Comparison of ENCODE assay signal across 38 cellular contexts in genomic region chr17:45981306-45981705, GRCh38. TPM values are rescaled to one million over a fixed set of nuclear protein-coding genes. Genes with fewer than 3 reads are reported as not detected.
"Had no signal": no experiment of that assay in that cellular context is flagged by ENCODE, and none has a peak within 500 bp of the region (broad histone marks: within the 10 kb centered on the region; RNA-seq: fewer than 3 reads in every experiment).

No MANE protein-coding gene starts in this region.

- H3K27me3 Mint-ChIP-seq: activated B cell treated with CpG ODN at 0.5 μM for 24 hours; activated CD4-positive, alpha-beta memory T cell treated with anti-CD3 and anti-CD28 coated beads for 36 hours; activated CD4-positive, alpha-beta T cell treated with anti-CD3 and anti-CD28 coated beads, Interleukin-2, amount 10 ng/mL, durations not matched to agents 24 days and 14 days; activated CD8-positive, alpha-beta T cell treated with anti-CD3 and anti-CD28 coated beads for 36 hours; activated naive CD4-positive, alpha-beta T cell treated with anti-CD3 and anti-CD28 coated beads, Interleukin-2, amount 50 U/mL, for 24 hours; activated naive CD8-positive, alpha-beta T cell; activated T-cell treated with anti-CD3 and anti-CD28 coated beads, Interleukin-2, amount 50 U/mL, for 24 hours had no signal

- FAIRE-seq: bronchial epithelial cell, TTC549 had no signal

- H3K9me3 ChIP-seq: ascending aorta had no signal

- H3K27ac ChIP-seq: ascending aorta, cardiac muscle cell, VCaP had no signal

- H3K9me3 Mint-ChIP-seq: activated B cell treated with CpG ODN at 0.5 μM for 24 hours; activated CD4-positive, alpha-beta memory T cell treated with anti-CD3 and anti-CD28 coated beads for 36 hours; activated CD4-positive, alpha-beta T cell treated with anti-CD3 and anti-CD28 coated beads, Interleukin-2, amount 10 ng/mL, durations not matched to agents 24 days and 14 days; activated CD8-positive, alpha-beta T cell treated with anti-CD3 and anti-CD28 coated beads for 36 hours; activated naive CD4-positive, alpha-beta T cell treated with anti-CD3 and anti-CD28 coated beads, Interleukin-2, amount 10 ng/mL, durations not matched to agents 7 days and 5 days; activated naive CD4-positive, alpha-beta T cell treated with anti-CD3 and anti-CD28 coated beads, Interleukin-2, amount 50 U/mL, for 24 hours; activated naive CD8-positive, alpha-beta T cell treated with anti-CD3 and anti-CD28 coated beads, Interleukin-2, amount 10 ng/mL, durations not matched to agents 7 days and 5 days; activated naive CD8-positive, alpha-beta T cell treated with anti-CD3 and anti-CD28 coated beads, Interleukin-2, amount 50 U/mL, for 24 hours; activated T-cell treated with anti-CD3 and anti-CD28 coated beads, Interleukin-2, amount 50 U/mL, for 24 hours; activated T-helper 2 cell treated with anti-CD3 and anti-CD28 coated beads, Interferon-gamma antibody, Interleukin-2, Interleukin-4, amounts not matched to agents 10 μg/mL and 5 μg/mL and 100 μg/mL, durations not matched to agents 14 hours and 24 hours and 36 hours; brain; central memory CD8-positive, alpha-beta T cell; T-helper 1 cell treated with Interleukin-12 subunit alpha and Interleukin-12 subunit beta and Interleukin-4 antibody, amounts not matched to agents 30 μg/mL and 1 μg/mL, for 36 hours; T-helper 2 cell treated with Interferon-gamma antibody and Interleukin-4, amounts not matched to agents 5 μg/mL and 100 μg/mL, for 36 hours had no signal

- H3K36me3 ChIP-seq: ascending aorta, cardiac muscle cell had no signal

- DNase-seq: activated B cell treated with CpG ODN at 0.5 μM for 24 hours; activated CD4-positive, alpha-beta memory T cell treated with anti-CD3 and anti-CD28 coated beads for 36 hours; activated CD4-positive, alpha-beta T cell treated with anti-CD3 and anti-CD28 coated beads for 4 hours; activated CD4-positive, alpha-beta T cell treated with anti-CD3 and anti-CD28 coated beads, Interleukin-2, amount 10 ng/mL, durations not matched to agents 24 days and 14 days; activated CD4-positive, alpha-beta T cell treated with anti-CD3 and anti-CD28 coated beads, Interleukin-2, amount 50 U/mL, for 1 hour; activated CD4-positive, alpha-beta T cell treated with anti-CD3 and anti-CD28 coated beads, Interleukin-2, amount 50 U/mL, for 4 hours; activated CD4-positive, CD25-positive, alpha-beta regulatory T cell treated with anti-CD3 and anti-CD28 coated beads, Interleukin-2, amount 50 U/mL, for 72 hours; activated CD8-positive, alpha-beta memory T cell treated with anti-CD3 and anti-CD28 coated beads, Interleukin-2, amount 50 U/mL, for 4 hours; activated CD8-positive, alpha-beta T cell treated with anti-CD3 and anti-CD28 coated beads for 36 hours; activated effector memory CD4-positive, alpha-beta T cell treated with Interleukin-2 at 50 U/mL for 16 hours; activated gamma-delta T cell; activated naive CD4-positive, alpha-beta T cell treated with anti-CD3 and anti-CD28 coated beads, Interleukin-2, amount 10 ng/mL, durations not matched to agents 7 days and 5 days; activated naive CD4-positive, alpha-beta T cell treated with Interleukin-2 at 50 U/mL for 16 hours; activated naive CD8-positive, alpha-beta T cell treated with anti-CD3 and anti-CD28 coated beads, Interleukin-2, amount 10 ng/mL, durations not matched to agents 7 days and 5 days; activated naive CD8-positive, alpha-beta T cell treated with anti-CD3 and anti-CD28 coated beads, Interleukin-2, amount 50 U/mL, for 24 hours; activated T-cell treated with anti-CD3 and anti-CD28 coated beads for 4 hours; activated T-cell treated with anti-CD3 and anti-CD28 coated beads, Interleukin-2, amount 50 U/mL, for 24 hours; activated T-cell treated with anti-CD3 and anti-CD28 coated beads, Interleukin-2, amount 50 U/mL, for 48 hours; amygdala; anterior cingulate cortex; caudate nucleus; T-helper 1 cell; T-helper 2 cell; T-helper 9 cell had no signal

- H3K4me3 Mint-ChIP-seq: activated B cell treated with CpG ODN at 0.5 μM for 24 hours; activated CD4-positive, alpha-beta memory T cell treated with anti-CD3 and anti-CD28 coated beads for 36 hours; activated CD4-positive, alpha-beta T cell treated with anti-CD3 and anti-CD28 coated beads, Interleukin-2, amount 10 ng/mL, durations not matched to agents 24 days and 14 days; activated CD8-positive, alpha-beta T cell treated with anti-CD3 and anti-CD28 coated beads for 36 hours; activated naive CD4-positive, alpha-beta T cell treated with anti-CD3 and anti-CD28 coated beads, Interleukin-2, amount 10 ng/mL, durations not matched to agents 7 days and 5 days; activated naive CD4-positive, alpha-beta T cell treated with anti-CD3 and anti-CD28 coated beads, Interleukin-2, amount 50 U/mL, for 24 hours; activated naive CD8-positive, alpha-beta T cell; activated naive CD8-positive, alpha-beta T cell treated with anti-CD3 and anti-CD28 coated beads, Interleukin-2, amount 10 ng/mL, durations not matched to agents 7 days and 5 days; activated naive CD8-positive, alpha-beta T cell treated with anti-CD3 and anti-CD28 coated beads, Interleukin-2, amount 50 U/mL, for 24 hours; activated T-cell treated with anti-CD3 and anti-CD28 coated beads, Interleukin-2, amount 50 U/mL, for 24 hours; brain; central memory CD8-positive, alpha-beta T cell; T-helper 1 cell treated with Interleukin-12 subunit alpha and Interleukin-12 subunit beta and Interleukin-4 antibody, amounts not matched to agents 30 μg/mL and 1 μg/mL, for 36 hours; T-helper 2 cell treated with Interferon-gamma antibody and Interleukin-4, amounts not matched to agents 5 μg/mL and 100 μg/mL, for 36 hours had no signal

- H3K36me3 Mint-ChIP-seq: activated CD4-positive, alpha-beta memory T cell treated with anti-CD3 and anti-CD28 coated beads for 36 hours; activated naive CD4-positive, alpha-beta T cell treated with anti-CD3 and anti-CD28 coated beads, Interleukin-2, amount 10 ng/mL, durations not matched to agents 7 days and 5 days; activated naive CD4-positive, alpha-beta T cell treated with anti-CD3 and anti-CD28 coated beads, Interleukin-2, amount 50 U/mL, for 24 hours; activated naive CD8-positive, alpha-beta T cell; activated naive CD8-positive, alpha-beta T cell treated with anti-CD3 and anti-CD28 coated beads, Interleukin-2, amount 10 ng/mL, durations not matched to agents 7 days and 5 days had no signal

- H3K4me3 ChIP-seq: ascending aorta, cardiac muscle cell had no signal

- H3K27me3 ChIP-seq: ascending aorta, cardiac muscle cell had no signal

- H3K4me1 Mint-ChIP-seq: activated CD4-positive, alpha-beta T cell treated with anti-CD3 and anti-CD28 coated beads, Interleukin-2, amount 10 ng/mL, durations not matched to agents 24 days and 14 days; activated naive CD4-positive, alpha-beta T cell treated with anti-CD3 and anti-CD28 coated beads, Interleukin-2, amount 50 U/mL, for 24 hours; activated naive CD8-positive, alpha-beta T cell treated with anti-CD3 and anti-CD28 coated beads, Interleukin-2, amount 50 U/mL, for 24 hours; central memory CD8-positive, alpha-beta T cell had no signal

- H3K27ac Mint-ChIP-seq: activated B cell treated with CpG ODN at 0.5 μM for 24 hours; activated CD4-positive, alpha-beta memory T cell treated with anti-CD3 and anti-CD28 coated beads for 36 hours; activated CD4-positive, alpha-beta T cell treated with anti-CD3 and anti-CD28 coated beads, Interleukin-2, amount 10 ng/mL, durations not matched to agents 24 days and 14 days; activated CD8-positive, alpha-beta T cell treated with anti-CD3 and anti-CD28 coated beads for 36 hours; activated naive CD4-positive, alpha-beta T cell treated with anti-CD3 and anti-CD28 coated beads, Interleukin-2, amount 10 ng/mL, durations not matched to agents 7 days and 5 days; activated naive CD4-positive, alpha-beta T cell treated with anti-CD3 and anti-CD28 coated beads, Interleukin-2, amount 50 U/mL, for 24 hours; activated naive CD8-positive, alpha-beta T cell; activated naive CD8-positive, alpha-beta T cell treated with anti-CD3 and anti-CD28 coated beads, Interleukin-2, amount 10 ng/mL, durations not matched to agents 7 days and 5 days; activated naive CD8-positive, alpha-beta T cell treated with anti-CD3 and anti-CD28 coated beads, Interleukin-2, amount 50 U/mL, for 24 hours; activated T-cell treated with anti-CD3 and anti-CD28 coated beads, Interleukin-2, amount 50 U/mL, for 24 hours; activated T-helper 2 cell treated with anti-CD3 and anti-CD28 coated beads, Interferon-gamma antibody, Interleukin-2, Interleukin-4, amounts not matched to agents 10 μg/mL and 5 μg/mL and 100 μg/mL, durations not matched to agents 14 hours and 24 hours and 36 hours; T-helper 1 cell treated with Interleukin-12 subunit alpha and Interleukin-12 subunit beta and Interleukin-4 antibody, amounts not matched to agents 30 μg/mL and 1 μg/mL, for 36 hours; T-helper 2 cell treated with Interferon-gamma antibody and Interleukin-4, amounts not matched to agents 5 μg/mL and 100 μg/mL, for 36 hours had no signal

- H3K4me1 ChIP-seq: ascending aorta had no signal

- ATAC-seq: activated CD8-positive, alpha-beta T cell treated with anti-CD3 and anti-CD28 coated beads for 36 hours; activated naive CD8-positive, alpha-beta T cell treated with anti-CD3 and anti-CD28 coated beads, Interleukin-2, amount 50 U/mL, for 24 hours had no signal

RNA-seq across cellular contexts. Expression of gene STH, which starts 17.7 kb away (rescaled TPM):
- total RNA-seq: activated B cell treated with CpG ODN at 0.5 μM for 24 hours; activated CD4-positive, alpha-beta memory T cell treated with anti-CD3 and anti-CD28 coated beads for 36 hours; activated CD4-positive, alpha-beta T cell treated with anti-CD3 and anti-CD28 coated beads, Interleukin-2, amount 10 ng/mL, durations not matched to agents 24 days and 14 days; activated CD8-positive, alpha-beta memory T cell treated with anti-CD3 and anti-CD28 coated beads for 36 hours; activated CD8-positive, alpha-beta T cell treated with anti-CD3 and anti-CD28 coated beads for 36 hours; activated naive CD8-positive, alpha-beta T cell treated with anti-CD3 and anti-CD28 coated beads, Interleukin-2, amount 10 ng/mL, durations not matched to agents 7 days and 5 days; activated T-helper 2 cell treated with anti-CD3 and anti-CD28 coated beads, Interferon-gamma antibody, Interleukin-2, Interleukin-4, amounts not matched to agents 10 μg/mL and 5 μg/mL and 100 μg/mL, durations not matched to agents 14 hours and 24 hours and 36 hours; ascending aorta; bronchial epithelial cell; cardiac muscle cell had no signal
- polyA plus RNA-seq: adipose tissue, cardiac muscle cell had no signal
